In genomic region chr3:194633349-194634004, GRCh38 we compare ENCODE assay signal across 8 cellular contexts. TPM values are rescaled to one million over a fixed set of nuclear protein-coding genes. Genes with fewer than 3 reads are reported as not detected.
DNase-seq lines count a peak whose midpoint lies in the region; ATAC-seq, FAIRE-seq and TF ChIP-seq lines count a peak whose summit lies in the region.

Gene TMEM44, minus strand, starts transcription at chr3:194633419. Its CDS starts 204 bp downstream, at chr3:194633215.

- no peaks in the 10 kb centered on the region for H3K36me3 Mint-ChIP-seq in immature natural killer cell

- FAIRE-seq in bronchial epithelial cell (lab: Jason Lieb, UNC) = no peak

- peak; percentile 63 for ATAC-seq in GM18519 (IDR thresholded peaks at IDR 0.05; ENCODE audit: low FRiP score, unreplicated experiment)
- ATAC-seq in HG03039 (IDR thresholded peaks at IDR 0.05; ENCODE audit: unreplicated experiment) = peak; percentile 63

- H3K4me3 Mint-ChIP-seq in immature natural killer cell = peak within 1 kb of the TSS; percentile 79 to 88 (median 86)

- H3K9me3 Mint-ChIP-seq in immature natural killer cell = no peaks in the 10 kb centered on the region

- no peaks in the 10 kb centered on the region for H3K27me3 ChIP-seq in bronchial epithelial cell (ENCODE audit: control insufficient read depth, insufficient read depth, low read length)

- peaks cover 0 to 5% (median 2%) of the 10 kb centered on the region in 3 donors for H3K27me3 Mint-ChIP-seq in immature natural killer cell (ENCODE audit: low read depth in 3 of 3)

- DNase-seq in A172 (ENCODE audit: low spot score) = peak; percentile 87
- peak; percentile 75 to 80 for DNase-seq in NCI-H2081 (lab: John Stamatoyannopoulos, UW)
- DNase-seq in UCSD-AML1 (lab: John Stamatoyannopoulos, UW; ENCODE audit: unreplicated experiment) = peak; percentile 85
- DNase-seq in bronchial epithelial cell (ENCODE audit: low read depth) = peak; percentile 73
- DNase-seq in immature natural killer cell = peak; percentile 65 to 70 (median 65)
- DNase-seq in stimulated activated CD4-positive, alpha-beta T cell treated with anti-CD3 and anti-CD28 coated beads, Interleukin-12 subunit alpha, Interleukin-12 subunit beta, amount 100 ng/mL, for 48 hours (ENCODE audit: low read depth in 2 of 3, low spot score in 1 of 3) = peak; percentile 33 to 50 (median 38)

- no peaks in the 10 kb centered on the region for H3K36me3 ChIP-seq in bronchial epithelial cell (ENCODE audit: control insufficient read depth, insufficient read depth, low read length)

- peak within 1 kb of the TSS; percentile 61 for H3K4me3 ChIP-seq in bronchial epithelial cell (ENCODE audit: low read depth, low read length)

- peak; percentile 38 for TF ChIP-seq CTCF in bronchial epithelial cell (IDR thresholded peaks at IDR 0.05; ENCODE audit: insufficient read depth, low read length, severe bottlenecking)

- H3K4me1 Mint-ChIP-seq in immature natural killer cell = peaks cover 8 to 20% of the 10 kb centered on the region in 2 donors

- peak within 1 kb of the TSS; percentile 28 to 69 (median 59) for H3K27ac Mint-ChIP-seq in immature natural killer cell

RNA-seq across cellular contexts. Expression of gene TMEM44, which starts in this region (rescaled TPM):
- total RNA-seq in A172 (2014; rRNA removed; shearing (Covaris generic)) = 14.2 and 15.4 TPM in 2 replicates
- 8.4 and 9.0 TPM in 2 replicates for total RNA-seq in bronchial epithelial cell
- 1 to 10 TPM in 2 of 3 donors, not detected in 1; 1.4 TPM for polyA plus RNA-seq in immature natural killer cell

Comparison
In these comparisons a context has a peak if more than half of its experiments do, and no peak if none do; other contexts are left out.
1. Peak in every context shown above with its lines: DNase-seq, ATAC-seq and H3K4me3 ChIP-seq.